1 cellular context compared by ENCODE assay signal in the genomic region with DNA sequence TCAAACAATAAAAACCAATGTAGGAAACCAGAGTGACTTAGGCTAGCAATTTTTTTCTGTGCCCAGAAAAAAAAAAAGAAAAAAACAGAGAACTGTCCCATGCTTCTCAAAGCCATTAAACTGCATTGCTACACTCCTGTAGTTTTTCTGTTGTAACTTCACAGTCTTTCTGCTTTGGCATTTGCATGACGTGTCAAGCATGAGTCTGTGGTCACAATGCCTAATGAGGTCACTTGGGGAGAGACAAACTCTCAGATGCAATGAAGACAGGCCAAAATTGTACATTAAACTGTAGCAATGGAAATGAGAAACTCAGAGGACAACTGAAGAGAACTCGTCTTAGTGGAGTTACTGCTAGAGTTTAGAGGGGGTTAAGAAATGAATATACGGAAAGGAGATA.
A peak's percentile ranks its signal among the peaks of the same experiment; 100 is the strongest.
TF ChIP-seq lines count a peak whose summit lies in the region.

No MANE protein-coding gene starts in this region.

TF ChIP-seq in HepG2, 621 proteins besides CTCF, POLR2A, EP300 and RAD21:
- TF ChIP-seq ZNF766 (CRISPR knock-in tag; IDR thresholded peaks at IDR 0.05; ENCODE audit: borderline replicate concordance) (no peak), CREB1 (IDR thresholded peaks at IDR 0.05) (peak; percentile 69), CREB1 (CRISPR knock-in tag; IDR thresholded peaks at IDR 0.05) (no peak)
